In the genomic region with DNA sequence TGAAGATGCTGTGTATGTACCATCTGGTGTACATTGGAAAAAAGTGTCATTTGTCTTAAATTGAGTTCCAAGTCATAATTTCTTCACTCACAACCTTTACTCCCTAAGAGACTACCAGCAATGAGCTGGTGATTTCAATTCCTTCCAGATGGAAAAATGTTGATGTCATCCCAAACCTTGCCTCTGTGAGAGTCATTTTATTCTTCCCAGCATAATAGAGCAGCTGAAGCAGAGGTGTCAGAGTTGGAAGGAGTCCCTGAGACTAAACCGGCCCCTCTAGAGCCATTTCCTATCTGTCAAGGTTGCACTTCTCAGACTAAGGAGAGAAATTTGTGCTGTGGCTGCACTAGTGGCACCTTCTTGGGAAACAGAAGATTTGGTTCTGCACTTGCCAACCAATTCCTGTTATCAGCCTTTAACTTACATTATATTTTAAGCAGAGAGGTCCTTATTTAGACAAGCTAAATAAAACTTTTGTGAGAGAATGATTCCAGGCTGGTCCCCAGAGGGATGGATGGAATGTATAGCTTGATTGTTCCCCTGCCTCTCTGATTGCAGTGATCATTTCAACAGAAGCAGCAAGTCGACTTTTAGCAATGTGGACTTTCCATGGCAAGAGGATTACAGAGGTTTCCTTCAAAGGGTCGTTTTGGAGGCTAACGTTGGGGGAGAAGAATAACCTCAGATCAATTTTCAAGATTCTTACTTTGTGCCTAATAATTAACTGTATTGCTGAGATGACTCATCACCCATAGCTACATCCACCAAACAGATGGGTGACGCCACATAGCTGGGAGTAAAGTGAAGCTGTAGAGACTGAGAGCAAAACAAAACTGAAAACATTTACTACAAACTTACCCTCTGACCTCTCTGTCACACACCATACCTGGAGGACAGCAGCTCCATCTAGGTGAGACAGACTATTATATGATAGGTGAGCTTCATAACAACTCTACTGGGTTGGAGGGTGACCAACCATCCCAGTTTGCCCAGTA, we compare ENCODE assay signal across 9 cellular contexts.
DNase-seq lines count a peak whose midpoint lies in the region; ATAC-seq lines count a peak whose summit lies in the region.
"Had no signal": no experiment of that assay in that cellular context is flagged by ENCODE, and none has a peak within 500 bp of the region (broad histone marks: within the 10 kb centered on the region; RNA-seq: fewer than 3 reads in every experiment).

No MANE protein-coding gene starts in this region.

- ATAC-seq in GM21447 (IDR thresholded peaks at IDR 0.05; ENCODE audit: unreplicated experiment) (peak; percentile 98), HG03442 (IDR thresholded peaks at IDR 0.05; ENCODE audit: unreplicated experiment) (peak; percentile 90)

- DNase-seq in Daoy (ENCODE audit: low read depth) (peak; percentile 24), fibroblast of the conjunctiva (ENCODE audit: low read depth) (peak; percentile 23), Kasumi-1 (lab: John Stamatoyannopoulos, UW) (no peak), NCI-H1417 (lab: John Stamatoyannopoulos, UW) (no peak), NCI-H146 (lab: John Stamatoyannopoulos, UW) (no peak)
- DNase-seq in activated T-cell treated with anti-CD3 and anti-CD28 coated beads, Interleukin-2, amount 50 U/mL, for 48 hours, result no peak
- DNase-seq: NCI-H2081 had no signal

Comparison
In these comparisons a context has a peak if more than half of its experiments do, and no peak if none do; other contexts are left out.
1. DNase-seq: peak in Daoy (single experiment) and fibroblast of the conjunctiva (single experiment); none in activated T-cell treated with anti-CD3 and anti-CD28 coated beads, Interleukin-2, amount 50 U/mL, for 48 hours (0 of 2), Kasumi-1 (0 of 2), NCI-H1417 (0 of 3) and NCI-H146 (single experiment).